In genomic region chr18:48564139-48564538, GRCh38 we compare ENCODE assay signal across 21 cellular contexts. TPM values are rescaled to one million over a fixed set of nuclear protein-coding genes. Genes with fewer than 3 reads are reported as not detected.
DNase-seq lines count a peak whose midpoint lies in the region; ATAC-seq and TF ChIP-seq lines count a peak whose summit lies in the region.
"Had no signal": no experiment of that assay in that cellular context is flagged by ENCODE, and none has a peak within 500 bp of the region (broad histone marks: within the 10 kb centered on the region; RNA-seq: fewer than 3 reads in every experiment).

No MANE protein-coding gene starts in this region.

- peaks cover 5% of the 10 kb centered on the region for H3K79me1 ChIP-seq in neuronal stem cell (ENCODE audit: low read depth, low read length)

- H2AK5ac ChIP-seq in neuronal stem cell (ENCODE audit: low read depth, low read length) = no peak overlapping the region

- H4K8ac ChIP-seq in neuronal stem cell (ENCODE audit: low read depth, low read length) = no peak overlapping the region

- no peak overlapping the region for H2BK15ac ChIP-seq in neuronal stem cell (ENCODE audit: low read length)

- no peak overlapping the region for H4K91ac ChIP-seq in neuronal stem cell (ENCODE audit: low read depth, low read length, poor library complexity)

- H3K4me3 ChIP-seq in BLaER1 (no peak overlapping the region), neuronal stem cell (ENCODE audit: low read length in 2 of 2) (no peak overlapping the region)
- H3K4me3 ChIP-seq: MG63 had no signal

- H3K18ac ChIP-seq in neuronal stem cell (ENCODE audit: low read length) = no peak overlapping the region

- H3K4me3 Mint-ChIP-seq in HFFc6 (0 out of 2 replicates have a peak overlapping the region, but pooled peaks have one; percentile 49), chondrocyte (ENCODE audit: unreplicated experiment) (no peak overlapping the region)
- H3K4me3 Mint-ChIP-seq: CD8-positive, alpha-beta T cell had no signal

- H3K4me1 ChIP-seq in BLaER1 (peaks cover 36% of the 10 kb centered on the region), neuronal stem cell (ENCODE audit: control insufficient read depth in 2 of 2, insufficient read depth in 1 of 2, low read depth in 1 of 2, low read length in 2 of 2) (peaks cover 3 to 7% of the 10 kb centered on the region in 2 donors)
- H3K4me1 ChIP-seq: BE2C had no signal

- H3K36me3 ChIP-seq in BLaER1 (peaks cover 17% of the 10 kb centered on the region), neuronal stem cell (replicated peaks in 1 of 2; ENCODE audit: control insufficient read depth in 2 of 2, insufficient read depth in 2 of 2, low read length in 2 of 2) (no peaks in the 10 kb centered on the region)
- H3K36me3 ChIP-seq: BE2C had no signal

- no peak overlapping the region for H3K4ac ChIP-seq in neuronal stem cell (ENCODE audit: low read length)

- TF ChIP-seq CTCF in HFFc6 (IDR thresholded peaks at IDR 0.05) (no peak), chondrocyte (IDR thresholded peaks at IDR 0.05) (no peak)

- H3K4me2 ChIP-seq in BLaER1 (peak overlapping the region; percentile 68), neuronal stem cell (ENCODE audit: insufficient read depth, low read length, poor library complexity, severe bottlenecking) (no peak overlapping the region)

- H3K9me3 ChIP-seq in BLaER1 = peaks cover 38% of the 10 kb centered on the region
- peaks cover 5 to 18% of the 10 kb centered on the region in 2 donors for H3K9me3 ChIP-seq in neuronal stem cell (replicated peaks in 1 of 2; ENCODE audit: control insufficient read depth in 2 of 2, insufficient read depth in 1 of 2, low read depth in 1 of 2, low read length in 2 of 2)
- H3K9me3 ChIP-seq: BE2C, MG63 had no signal

- H3K36me3 Mint-ChIP-seq in HFFc6 (ENCODE audit: low read depth) (peaks cover 41% of the 10 kb centered on the region), chondrocyte (ENCODE audit: low read depth) (peaks cover 12% of the 10 kb centered on the region)
- H3K36me3 Mint-ChIP-seq: CD8-positive, alpha-beta T cell had no signal

- H3K27ac ChIP-seq in BLaER1 (peak overlapping the region; percentile 8), neuronal stem cell (replicated peaks; ENCODE audit: low read length) (no peak overlapping the region)

- H3K23ac ChIP-seq in neuronal stem cell (ENCODE audit: low read depth, low read length, poor library complexity) = peak overlapping the region; percentile 40

- H2BK120ac ChIP-seq in neuronal stem cell (ENCODE audit: low read depth, low read length) = no peak overlapping the region

- no CpG with 5 or more reads among the region's 8 CpGs for WGBS in neuronal stem cell (ENCODE audit: extremely low coverage in 2 of 2, insufficient read length in 2 of 2, insufficient replicate concordance in 1 of 2), 2 donors

- no peak overlapping the region for H2AFZ ChIP-seq in neuronal stem cell (ENCODE audit: low read length)

- H3K9me3 Mint-ChIP-seq in HFFc6 = no peaks in the 10 kb centered on the region
- H3K9me3 Mint-ChIP-seq in chondrocyte (ENCODE audit: low read depth) = peaks cover 4% of the 10 kb centered on the region
- H3K9me3 Mint-ChIP-seq: CD8-positive, alpha-beta T cell had no signal

- H2BK12ac ChIP-seq in neuronal stem cell (ENCODE audit: low read length) = no peak overlapping the region

- peak overlapping the region; percentile 86 for H3K27ac Mint-ChIP-seq in HFFc6
- peak overlapping the region; percentile 86 for H3K27ac Mint-ChIP-seq in chondrocyte (ENCODE audit: unreplicated experiment)
- H3K27ac Mint-ChIP-seq: CD8-positive, alpha-beta T cell had no signal

- H3K4me1 Mint-ChIP-seq in HFFc6 (ENCODE audit: low read depth) (peaks cover 72% of the 10 kb centered on the region), chondrocyte (ENCODE audit: low read depth) (peaks cover 83% of the 10 kb centered on the region)

- H3K27me3 ChIP-seq in BLaER1 (no peaks in the 10 kb centered on the region), neuronal stem cell (ENCODE audit: control insufficient read depth in 3 of 3, insufficient read depth in 3 of 3, low read depth in 1 of 3, low read length in 3 of 3) (no peaks in the 10 kb centered on the region)
- H3K27me3 ChIP-seq: BE2C, MG63 had no signal

- H3K9ac ChIP-seq in BLaER1 (0 out of 2 replicates have a peak overlapping the region, but pooled peaks have one; percentile 18), neuronal stem cell (ENCODE audit: low read depth, low read length, poor library complexity) (no peak overlapping the region)

- peaks cover 60% of the 10 kb centered on the region for H4K20me1 ChIP-seq in BLaER1

- H3K27me3 Mint-ChIP-seq in HFFc6 (ENCODE audit: insufficient read depth) (peaks cover 2% of the 10 kb centered on the region), chondrocyte (ENCODE audit: low read depth) (no peaks in the 10 kb centered on the region)

- DNase-seq in HFFc6 = no peak
- DNase-seq in chondrocyte (ENCODE audit: low spot score) = no peak
- DNase-seq in neuronal stem cell (ENCODE audit: low spot score) = no peak
- DNase-seq in NCI-H226 = no peak
- DNase-seq in CD1c-positive myeloid dendritic cell (ENCODE audit: extremely low spot score) = no peak
- DNase-seq in activated CD8-positive, alpha-beta memory T cell treated with anti-CD3 and anti-CD28 coated beads, Interleukin-2, amount 50 U/mL, for 4 hours = no peak
- DNase-seq: BE2C; CD8-positive, alpha-beta T cell; DMS53; EL; Karpas-422; MG63; NCI-H1048; NCI-H1436; NCI-H1930; NCI-H345; NCI-H524 treated with DMSO at 0.1 percent for 48 hours; PC-3; RPMI8226 had no signal

- ATAC-seq in HG03095 (IDR thresholded peaks at IDR 0.05; ENCODE audit: unreplicated experiment) = no peak
- ATAC-seq: CD8-positive, alpha-beta T cell; PC-3 had no signal

- no peak overlapping the region for H3K14ac ChIP-seq in neuronal stem cell (ENCODE audit: low read length)

- H2BK5ac ChIP-seq in neuronal stem cell (ENCODE audit: low read length) = no peak overlapping the region

RNA-seq across cellular contexts. Expression of gene CTIF, which starts 25.3 kb away (rescaled TPM):
- total RNA-seq in HFFc6 (2021; fragmentation: NEBNext Ultra II Directional; extraction: Animal tissue kit (Norgen Biotek cat#: 25700)) = 100 to 1,000 TPM in 1 of 6 experiments, 10 to 100 TPM in 5; 77.6 to 100 (median 79.2) TPM
- total RNA-seq in chondrocyte = 173 to 236 TPM (median 184 TPM) in 3 replicates
- 20.8 TPM for polyA plus RNA-seq in neuronal stem cell (2013, experiment 1 of 2)
- 20.2 TPM for polyA plus RNA-seq in neuronal stem cell (2013, experiment 2 of 2)
